ENCODE assay signal across 2 cellular contexts in the genomic region with DNA sequence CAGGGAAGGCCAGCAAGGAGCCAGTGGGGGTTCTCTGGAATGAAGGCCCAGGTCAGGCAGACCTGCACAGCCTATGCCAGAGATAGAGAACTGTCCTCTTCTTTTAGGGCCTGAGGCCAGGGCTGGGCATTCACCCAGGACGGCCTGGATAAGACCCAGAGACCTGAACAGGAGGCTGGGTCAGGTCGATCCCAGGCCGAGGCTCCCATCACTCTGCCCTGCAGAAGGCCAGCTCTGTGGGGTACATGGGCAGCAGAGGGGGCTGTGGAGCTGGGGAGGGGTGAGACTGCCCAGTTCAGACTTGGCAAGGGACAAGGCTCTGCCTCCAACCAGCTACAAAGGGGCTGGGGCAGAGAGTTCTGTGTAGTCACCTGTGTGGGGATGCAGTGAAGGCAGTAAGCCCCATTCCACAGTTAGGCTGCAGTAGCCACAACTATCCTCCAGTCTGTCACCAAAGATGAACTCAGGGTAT.
TF ChIP-seq lines count a peak whose summit lies in the region.

No MANE protein-coding gene starts in this region.

TF ChIP-seq in SK-N-SH, 30 proteins besides CTCF, POLR2A, EP300 and RAD21:
- TF ChIP-seq, protein P1, sequence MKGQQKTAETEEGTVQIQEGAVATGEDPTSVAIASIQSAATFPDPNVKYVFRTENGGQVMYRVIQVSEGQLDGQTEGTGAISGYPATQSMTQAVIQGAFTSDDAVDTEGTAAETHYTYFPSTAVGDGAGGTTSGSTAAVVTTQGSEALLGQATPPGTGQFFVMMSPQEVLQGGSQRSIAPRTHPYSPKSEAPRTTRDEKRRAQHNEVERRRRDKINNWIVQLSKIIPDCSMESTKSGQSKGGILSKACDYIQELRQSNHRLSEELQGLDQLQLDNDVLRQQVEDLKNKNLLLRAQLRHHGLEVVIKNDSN (IDR thresholded peaks at IDR 0.05; ENCODE audit: borderline replicate concordance, low read depth) = no peak
- no peak for TF ChIP-seq TAF1 (IDR thresholded peaks at IDR 0.05; ENCODE audit: borderline replicate concordance, low read depth, low read length)
- TF ChIP-seq SMC3 (IDR thresholded peaks at IDR 0.05; ENCODE audit: low read depth, low read length) = no peak
- no peak for TF ChIP-seq CHD2 (IDR thresholded peaks at IDR 0.05; ENCODE audit: low read length, partially characterized antibody)
- TF ChIP-seq ELF1 (IDR thresholded peaks at IDR 0.05) = no peak
- TF ChIP-seq JUND (IDR thresholded peaks at IDR 0.05) = no peak
- TF ChIP-seq, protein P2, sequence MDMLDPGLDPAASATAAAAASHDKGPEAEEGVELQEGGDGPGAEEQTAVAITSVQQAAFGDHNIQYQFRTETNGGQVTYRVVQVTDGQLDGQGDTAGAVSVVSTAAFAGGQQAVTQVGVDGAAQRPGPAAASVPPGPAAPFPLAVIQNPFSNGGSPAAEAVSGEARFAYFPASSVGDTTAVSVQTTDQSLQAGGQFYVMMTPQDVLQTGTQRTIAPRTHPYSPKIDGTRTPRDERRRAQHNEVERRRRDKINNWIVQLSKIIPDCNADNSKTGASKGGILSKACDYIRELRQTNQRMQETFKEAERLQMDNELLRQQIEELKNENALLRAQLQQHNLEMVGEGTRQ (IDR thresholded peaks at IDR 0.05; ENCODE audit: borderline replicate concordance, low read depth, low read length) = no peak
- no peak for TF ChIP-seq EZH2phosphoT487 (IDR thresholded peaks at IDR 0.05; ENCODE audit: borderline replicate concordance, low read depth)
- TF ChIP-seq, protein P3, sequence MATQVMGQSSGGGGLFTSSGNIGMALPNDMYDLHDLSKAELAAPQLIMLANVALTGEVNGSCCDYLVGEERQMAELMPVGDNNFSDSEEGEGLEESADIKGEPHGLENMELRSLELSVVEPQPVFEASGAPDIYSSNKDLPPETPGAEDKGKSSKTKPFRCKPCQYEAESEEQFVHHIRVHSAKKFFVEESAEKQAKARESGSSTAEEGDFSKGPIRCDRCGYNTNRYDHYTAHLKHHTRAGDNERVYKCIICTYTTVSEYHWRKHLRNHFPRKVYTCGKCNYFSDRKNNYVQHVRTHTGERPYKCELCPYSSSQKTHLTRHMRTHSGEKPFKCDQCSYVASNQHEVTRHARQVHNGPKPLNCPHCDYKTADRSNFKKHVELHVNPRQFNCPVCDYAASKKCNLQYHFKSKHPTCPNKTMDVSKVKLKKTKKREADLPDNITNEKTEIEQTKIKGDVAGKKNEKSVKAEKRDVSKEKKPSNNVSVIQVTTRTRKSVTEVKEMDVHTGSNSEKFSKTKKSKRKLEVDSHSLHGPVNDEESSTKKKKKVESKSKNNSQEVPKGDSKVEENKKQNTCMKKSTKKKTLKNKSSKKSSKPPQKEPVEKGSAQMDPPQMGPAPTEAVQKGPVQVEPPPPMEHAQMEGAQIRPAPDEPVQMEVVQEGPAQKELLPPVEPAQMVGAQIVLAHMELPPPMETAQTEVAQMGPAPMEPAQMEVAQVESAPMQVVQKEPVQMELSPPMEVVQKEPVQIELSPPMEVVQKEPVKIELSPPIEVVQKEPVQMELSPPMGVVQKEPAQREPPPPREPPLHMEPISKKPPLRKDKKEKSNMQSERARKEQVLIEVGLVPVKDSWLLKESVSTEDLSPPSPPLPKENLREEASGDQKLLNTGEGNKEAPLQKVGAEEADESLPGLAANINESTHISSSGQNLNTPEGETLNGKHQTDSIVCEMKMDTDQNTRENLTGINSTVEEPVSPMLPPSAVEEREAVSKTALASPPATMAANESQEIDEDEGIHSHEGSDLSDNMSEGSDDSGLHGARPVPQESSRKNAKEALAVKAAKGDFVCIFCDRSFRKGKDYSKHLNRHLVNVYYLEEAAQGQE (IDR thresholded peaks at IDR 0.05; ENCODE audit: low read depth, low read length) = no peak
- TF ChIP-seq GABPA (IDR thresholded peaks at IDR 0.05; ENCODE audit: low read depth) = no peak
- TF ChIP-seq MXI1 (IDR thresholded peaks at IDR 0.05; ENCODE audit: low read depth, low read length) = no peak
- TF ChIP-seq, protein P4, sequence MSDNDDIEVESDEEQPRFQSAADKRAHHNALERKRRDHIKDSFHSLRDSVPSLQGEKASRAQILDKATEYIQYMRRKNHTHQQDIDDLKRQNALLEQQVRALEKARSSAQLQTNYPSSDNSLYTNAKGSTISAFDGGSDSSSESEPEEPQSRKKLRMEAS (IDR thresholded peaks at IDR 0.05; ENCODE audit: low read depth) = no peak
- TF ChIP-seq GATA2 (CRISPR knock-in tag; IDR thresholded peaks at IDR 0.05) = no peak
- TF ChIP-seq TCF12 (IDR thresholded peaks at IDR 0.05) = no peak
- no peak for TF ChIP-seq NRF1 (IDR thresholded peaks at IDR 0.05; ENCODE audit: low read depth, low read length)
- no peak for TF ChIP-seq POLR2AphosphoS5 (IDR thresholded peaks at IDR 0.05; ENCODE audit: low read depth, low read length)
- TF ChIP-seq RFX5 (IDR thresholded peaks at IDR 0.05; ENCODE audit: low read length) = no peak
- TF ChIP-seq YY1 (IDR thresholded peaks at IDR 0.05; ENCODE audit: low read depth) = no peak

TF ChIP-seq in H1, 55 proteins besides CTCF, POLR2A, EP300 and RAD21:
- TF ChIP-seq, protein P5, sequence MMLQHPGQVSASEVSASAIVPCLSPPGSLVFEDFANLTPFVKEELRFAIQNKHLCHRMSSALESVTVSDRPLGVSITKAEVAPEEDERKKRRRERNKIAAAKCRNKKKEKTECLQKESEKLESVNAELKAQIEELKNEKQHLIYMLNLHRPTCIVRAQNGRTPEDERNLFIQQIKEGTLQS (IDR thresholded peaks at IDR 0.05; ENCODE audit: insufficient read depth, low read depth, low read length) = no peak
- TF ChIP-seq BRCA1 (IDR thresholded peaks at IDR 0.05; ENCODE audit: low read depth, low read length) = no peak
- TF ChIP-seq SRF (IDR thresholded peaks at IDR 0.05; ENCODE audit: low read depth, low read length) = no peak
- TF ChIP-seq SP1 (IDR thresholded peaks at IDR 0.05; ENCODE audit: low read depth, low read length) = no peak
- TF ChIP-seq KDM5A (IDR thresholded peaks at IDR 0.05; ENCODE audit: low read length) = no peak
- TF ChIP-seq ZNF274 (IDR thresholded peaks at IDR 0.05; ENCODE audit: borderline replicate concordance, extremely low read depth, low read length) = no peak
- TF ChIP-seq, protein P6, sequence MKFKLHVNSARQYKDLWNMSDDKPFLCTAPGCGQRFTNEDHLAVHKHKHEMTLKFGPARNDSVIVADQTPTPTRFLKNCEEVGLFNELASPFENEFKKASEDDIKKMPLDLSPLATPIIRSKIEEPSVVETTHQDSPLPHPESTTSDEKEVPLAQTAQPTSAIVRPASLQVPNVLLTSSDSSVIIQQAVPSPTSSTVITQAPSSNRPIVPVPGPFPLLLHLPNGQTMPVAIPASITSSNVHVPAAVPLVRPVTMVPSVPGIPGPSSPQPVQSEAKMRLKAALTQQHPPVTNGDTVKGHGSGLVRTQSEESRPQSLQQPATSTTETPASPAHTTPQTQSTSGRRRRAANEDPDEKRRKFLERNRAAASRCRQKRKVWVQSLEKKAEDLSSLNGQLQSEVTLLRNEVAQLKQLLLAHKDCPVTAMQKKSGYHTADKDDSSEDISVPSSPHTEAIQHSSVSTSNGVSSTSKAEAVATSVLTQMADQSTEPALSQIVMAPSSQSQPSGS (IDR thresholded peaks at IDR 0.05; ENCODE audit: low read length) = no peak
- no peak for TF ChIP-seq SIRT6 (IDR thresholded peaks at IDR 0.05; ENCODE audit: low read length)
- TF ChIP-seq, protein P7, sequence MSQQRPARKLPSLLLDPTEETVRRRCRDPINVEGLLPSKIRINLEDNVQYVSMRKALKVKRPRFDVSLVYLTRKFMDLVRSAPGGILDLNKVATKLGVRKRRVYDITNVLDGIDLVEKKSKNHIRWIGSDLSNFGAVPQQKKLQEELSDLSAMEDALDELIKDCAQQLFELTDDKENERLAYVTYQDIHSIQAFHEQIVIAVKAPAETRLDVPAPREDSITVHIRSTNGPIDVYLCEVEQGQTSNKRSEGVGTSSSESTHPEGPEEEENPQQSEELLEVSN (IDR thresholded peaks at IDR 0.05) = no peak
- TF ChIP-seq, protein P4 (IDR thresholded peaks at IDR 0.05) = no peak
- no peak for TF ChIP-seq TAF1 (IDR thresholded peaks at IDR 0.05; ENCODE audit: low read depth, low read length)
- no peak for TF ChIP-seq TAF7 (optimal IDR thresholded peaks at IDR 0.05; ENCODE audit: borderline replicate concordance, low read depth, low read length)
- TF ChIP-seq MAFK (IDR thresholded peaks at IDR 0.05; ENCODE audit: low read depth, low read length) = no peak
- TF ChIP-seq TCF12 (IDR thresholded peaks at IDR 0.05; ENCODE audit: low read depth, low read length) = no peak
- TF ChIP-seq RXRA (IDR thresholded peaks at IDR 0.05; ENCODE audit: insufficient read depth, low read depth, low read length) = no peak
- TF ChIP-seq CHD2 (IDR thresholded peaks at IDR 0.05; ENCODE audit: low read length) = no peak
- TF ChIP-seq CHD1 (IDR thresholded peaks at IDR 0.05; ENCODE audit: low read depth, low read length) = no peak
